17 cellular contexts compared by ENCODE assay signal in the genomic region with DNA sequence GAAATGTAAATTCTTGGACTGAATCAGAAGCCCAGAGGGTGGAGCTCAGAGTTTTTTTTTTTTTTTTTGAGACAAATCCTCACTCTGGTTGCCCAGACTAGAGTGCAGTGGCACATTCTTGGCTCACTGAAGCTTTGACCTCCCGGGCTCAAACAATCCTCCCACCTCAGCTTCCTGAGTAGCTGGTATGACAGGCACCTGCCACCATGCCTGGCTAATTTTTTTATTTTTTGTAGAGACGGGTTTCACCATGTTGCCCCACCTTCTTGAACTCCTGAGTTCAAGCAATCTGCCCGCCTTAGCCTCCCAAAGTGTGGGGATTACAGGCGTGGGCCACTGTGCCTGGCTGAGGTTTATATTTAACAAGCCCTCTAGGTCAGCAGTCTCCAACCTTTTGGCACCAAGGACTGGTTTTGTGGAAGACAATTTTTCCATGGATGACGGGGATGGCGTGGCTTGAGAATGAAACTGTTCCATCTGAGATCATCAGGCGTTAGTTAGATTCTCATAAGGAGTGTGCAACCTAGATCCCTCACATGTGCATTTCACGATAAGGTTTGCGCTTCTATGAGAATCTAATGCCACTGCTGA.
DNase-seq lines count a peak whose midpoint lies in the region; ATAC-seq and TF ChIP-seq lines count a peak whose summit lies in the region.
"Had no signal": no experiment of that assay in that cellular context is flagged by ENCODE, and none has a peak within 500 bp of the region (broad histone marks: within the 10 kb centered on the region; RNA-seq: fewer than 3 reads in every experiment).

No MANE protein-coding gene starts in this region.

- WGBS in esophagus squamous epithelium, 2 donors, result 73 to 74% methylated on average over 4 to 9 of the region's 9 CpGs

- H3K79me2 ChIP-seq in PC-9 (ENCODE audit: low read depth), result peaks cover 5% of the 10 kb centered on the region; the same call in 1 of the 2 replicates

- POLR2A ChIA-PET in PC-9 (lab: Charles Lee; ENCODE audit: unreplicated experiment), result interaction anchor here (0.5 to 0.8 kb wide), 11 partner anchors 12 to 353 kb away, joined by 3 to 26 read pairs (median 4); a partner anchor contains a TSS

- H3K9me2 ChIP-seq in PC-9 (ENCODE audit: insufficient read depth), result no peaks in the 10 kb centered on the region

- 0 out of 2 replicates have a peak overlapping the region, but pooled peaks have one; percentile 28 for H3K4me2 ChIP-seq in PC-9

- no peak for ATAC-seq in HG03159 (IDR thresholded peaks at IDR 0.05; ENCODE audit: unreplicated experiment)
- ATAC-seq in HG03442 (IDR thresholded peaks at IDR 0.05; ENCODE audit: unreplicated experiment), result no peak

- DNase-seq in H4 (ENCODE audit: low spot score) (peak; percentile 13), PC-9 (peak in 1 of 2 experiments; percentile 78), esophagus squamous epithelium (lab: John Stamatoyannopoulos, UW) (no peak), renal cortical epithelial cell (ENCODE audit: low read depth) (peak; percentile 77), HUDEP-2 (lab: John Stamatoyannopoulos, UW; ENCODE audit: unreplicated experiment in 76 of 76) (no peak), NOMO-1 treated with DMSO at 0.1 percent for 48 hours (lab: John Stamatoyannopoulos, UW; ENCODE audit: unreplicated experiment) (no peak)
- DNase-seq: activated gamma-delta T cell, dermis blood vessel endothelial cell, GOT3, NCI-H1092, NCI-H2227 treated with DMSO at 0.1 percent for 48 hours, occipital lobe, substantia nigra had no signal

- H3K36me3 ChIP-seq in PC-9 (ENCODE audit: low read depth), result no peaks in the 10 kb centered on the region
- H3K36me3 ChIP-seq in esophagus squamous epithelium, result peaks cover 0 to 9% (median 0%) of the 10 kb centered on the region in 3 donors
- H3K36me3 ChIP-seq: ascending aorta had no signal

- H3K9me3 ChIP-seq in PC-9 (ENCODE audit: insufficient read depth, low read depth), result no peaks in the 10 kb centered on the region
- H3K9me3 ChIP-seq in esophagus squamous epithelium, result no peaks in the 10 kb centered on the region
- H3K9me3 ChIP-seq: ascending aorta had no signal

- TF ChIP-seq POLR2A in esophagus squamous epithelium (IDR thresholded peaks at IDR 0.05), result no peak

- TF ChIP-seq CTCF in PC-9 (conservative IDR thresholded peaks at IDR 0.05), result no peak
- TF ChIP-seq CTCF in esophagus squamous epithelium (IDR thresholded peaks at IDR 0.05), result no peak

- CTCF ChIA-PET in PC-9 (lab: Charles Lee), result interaction anchor here (0.6 to 0.9 kb wide), 4 partner anchors 28 to 369 kb away, joined by 3 to 9 read pairs (median 4); no protein-coding TSS in a partner anchor

- BruUV-seq in PC-9 (replicated peaks; lab: Mats Ljungman, UMichigan), result TSS peak; percentile 17

- intact Hi-C loops in PC-9 (cut with micrococcal nuclease; ENCODE audit: unreplicated experiment), result loop anchor here (1.0 to 2.0 kb wide), 6 partner anchors 16 to 119 kb away; no protein-coding TSS in a partner anchor
- intact Hi-C loops in esophagus squamous epithelium (cut with DNase I), result no loop called here

- H4K20me1 ChIP-seq in PC-9 (ENCODE audit: insufficient read depth), result no peaks in the 10 kb centered on the region

- H3F3A ChIP-seq in PC-9 (ENCODE audit: insufficient read depth, low read depth), result peaks cover 5% of the 10 kb centered on the region; the same call in 1 of the 2 replicates

- H3K4me1 ChIP-seq in PC-9 (replicated peaks; ENCODE audit: insufficient read depth) (peaks cover 37% of the 10 kb centered on the region), esophagus squamous epithelium (peaks cover 0 to 15% (median 0%) of the 10 kb centered on the region in 3 donors)
- H3K4me1 ChIP-seq: ascending aorta had no signal

- H3K27me3 ChIP-seq in PC-9 (ENCODE audit: insufficient read depth, low read depth) (no peaks in the 10 kb centered on the region), esophagus squamous epithelium (no peaks in the 10 kb centered on the region)
- H3K27me3 ChIP-seq: ascending aorta had no signal

- H3K4me3 ChIP-seq in PC-9, result no peak overlapping the region
- no peak overlapping the region for H3K4me3 ChIP-seq in esophagus squamous epithelium
- H3K4me3 ChIP-seq: ascending aorta, SK-N-MC had no signal

- H3K27ac ChIP-seq in PC-9 (no peak overlapping the region; the same call in 1 of the 2 replicates), esophagus squamous epithelium (peak overlapping the region in 3 of 4 donors; percentile 44 to 54 (median 45))
- H3K27ac ChIP-seq: ascending aorta had no signal

- no peak overlapping the region for H2AFZ ChIP-seq in PC-9

Comparison
In these comparisons a context has a peak if more than half of its experiments do, and no peak if none do; other contexts are left out.
1. DNase-seq: peak in H4 (single experiment) and renal cortical epithelial cell (single experiment); none in esophagus squamous epithelium (single experiment), HUDEP-2 (0 of 76) and NOMO-1 treated with DMSO at 0.1 percent for 48 hours (single experiment).